Comparison of ENCODE assay signal across 1 cellular context in genomic region chr11:69215784-69216415, GRCh38.
TF ChIP-seq lines count a peak whose summit lies in the region.

No MANE protein-coding gene starts in this region.

TF ChIP-seq in HepG2, 621 proteins besides CTCF, POLR2A, EP300 and RAD21 (continued from another document):
- no peak for TF ChIP-seq GRHL1 (CRISPR knock-in tag; conservative IDR thresholded peaks at IDR 0.05)
- no peak for TF ChIP-seq TIGD3 (CRISPR knock-in tag; IDR thresholded peaks at IDR 0.05; ENCODE audit: borderline replicate concordance)
- no peak for TF ChIP-seq ZNF441 (CRISPR knock-in tag; IDR thresholded peaks at IDR 0.05; ENCODE audit: borderline replicate concordance)
- no peak for TF ChIP-seq ZBTB38 (CRISPR knock-in tag; IDR thresholded peaks at IDR 0.05)
- no peak for TF ChIP-seq TSC22D2 (CRISPR knock-in tag; IDR thresholded peaks at IDR 0.05; ENCODE audit: borderline replicate concordance)
- no peak for TF ChIP-seq ZNF775 (CRISPR knock-in tag; IDR thresholded peaks at IDR 0.05; ENCODE audit: borderline replicate concordance)
